In the genomic region with DNA sequence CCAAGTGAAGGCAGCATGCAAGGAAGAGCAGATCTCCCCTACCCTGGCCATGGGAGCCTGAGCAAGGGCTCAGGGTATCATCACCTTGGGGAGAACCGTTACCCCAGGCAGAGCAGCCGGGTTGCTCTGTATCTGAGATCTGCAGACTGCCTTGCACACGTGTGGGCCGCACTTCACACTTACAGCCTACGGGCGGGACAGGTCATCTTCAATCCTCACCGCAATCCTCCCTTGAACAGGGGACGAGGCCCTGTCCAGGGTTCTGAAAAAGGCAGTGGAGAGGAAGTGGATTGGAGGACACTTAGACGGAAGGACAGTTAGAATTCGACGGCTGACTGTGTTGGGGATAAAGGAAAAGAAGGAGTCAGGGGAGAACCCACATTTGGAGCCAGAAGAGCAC, we compare ENCODE assay signal across 25 cellular contexts. TPM values are rescaled to one million over a fixed set of nuclear protein-coding genes. Genes with fewer than 3 reads are reported as not detected.
DNase-seq lines count a peak whose midpoint lies in the region; ATAC-seq, FAIRE-seq and TF ChIP-seq lines count a peak whose summit lies in the region.
"Had no signal": no experiment of that assay in that cellular context is flagged by ENCODE, and none has a peak within 500 bp of the region (broad histone marks: within the 10 kb centered on the region; RNA-seq: fewer than 3 reads in every experiment).

No MANE protein-coding gene starts in this region.

- H3K79me2 ChIP-seq in GM23338 (replicated peaks; ENCODE audit: insufficient read depth), result no peaks in the 10 kb centered on the region
- no peaks in the 10 kb centered on the region for H3K79me2 ChIP-seq in neural progenitor cell (ENCODE audit: low read depth)
- H3K79me2 ChIP-seq in OCI-LY7 (ENCODE audit: insufficient read depth, low read depth, low read length), result no peaks in the 10 kb centered on the region

- no peaks in the 10 kb centered on the region for H3F3A ChIP-seq in GM23338 (replicated peaks; ENCODE audit: low read depth)
- H3F3A ChIP-seq in neural progenitor cell (ENCODE audit: low read depth), result no peaks in the 10 kb centered on the region

- H3K9me3 Mint-ChIP-seq in GM23338, result peaks cover under 1% of the 10 kb centered on the region; the same call in 1 of the 3 replicates
- H3K9me3 Mint-ChIP-seq in neural progenitor cell, result no peaks in the 10 kb centered on the region
- H3K9me3 Mint-ChIP-seq: activated CD4-positive, alpha-beta T cell treated with anti-CD3 and anti-CD28 coated beads, Interleukin-2, amount 10 ng/mL, durations not matched to agents 24 days and 14 days had no signal

- WGBS in esophagus muscularis mucosa, result 39% methylated on average over 10 of the region's 11 CpGs

- POLR2A ChIA-PET in OCI-LY7 (lab: Charles Lee), result no interaction called here

- H3K4me1 Mint-ChIP-seq in GM23338, result no peaks in the 10 kb centered on the region
- H3K4me1 Mint-ChIP-seq in neural progenitor cell, result no peaks in the 10 kb centered on the region
- H3K4me1 Mint-ChIP-seq: activated CD4-positive, alpha-beta T cell treated with anti-CD3 and anti-CD28 coated beads, Interleukin-2, amount 10 ng/mL, durations not matched to agents 24 days and 14 days; central memory CD8-positive, alpha-beta T cell had no signal

- intact Hi-C loops in esophagus muscularis mucosa (cut with DNase I), result no loop called here
- intact Hi-C loops in OCI-LY7 (cut with micrococcal nuclease; ENCODE audit: unreplicated experiment), result no loop called here

- peaks cover 4% of the 10 kb centered on the region for H3K27me3 Mint-ChIP-seq in GM23338 (ENCODE audit: insufficient read depth, low read depth, poor library complexity)
- peaks cover 12% of the 10 kb centered on the region for H3K27me3 Mint-ChIP-seq in neural progenitor cell (ENCODE audit: insufficient read depth, low read depth)
- H3K27me3 Mint-ChIP-seq: activated CD4-positive, alpha-beta T cell treated with anti-CD3 and anti-CD28 coated beads, Interleukin-2, amount 10 ng/mL, durations not matched to agents 24 days and 14 days; central memory CD8-positive, alpha-beta T cell had no signal

- no peak for TF ChIP-seq EP300 in esophagus muscularis mucosa (IDR thresholded peaks at IDR 0.05)

- DNase-seq in GM23338 (ENCODE audit: low spot score), result peak; percentile 78
- DNase-seq in OCI-M1 (lab: John Stamatoyannopoulos, UW), result peak; percentile 41
- DNase-seq in esophagus muscularis mucosa (ENCODE audit: extremely low spot score), result peak; percentile 87
- peak; percentile 78 for DNase-seq in neural progenitor cell (ENCODE audit: low spot score)
- DNase-seq in OCI-LY7 (ENCODE audit: low spot score), result no peak
- no peak for DNase-seq in HTR-8/SVneo (ENCODE audit: insufficient read length, low spot score)
- DNase-seq in SKM-1 (lab: John Stamatoyannopoulos, UW; ENCODE audit: unreplicated experiment), result no peak
- no peak for DNase-seq in erythroblast (lab: John Stamatoyannopoulos, UW)
- DNase-seq: activated CD4-positive, alpha-beta T cell treated with anti-CD3 and anti-CD28 coated beads, Interleukin-2, amount 10 ng/mL, durations not matched to agents 24 days and 14 days; activated CD8-positive, alpha-beta memory T cell treated with anti-CD3 and anti-CD28 coated beads, Interleukin-2, amount 50 U/mL, for 48 hours; activated gamma-delta T cell treated with Interleukin-2 at 50 U/mL for 16 hours; AML-193; effector CD4-positive, alpha-beta T cell; heart right ventricle; Kasumi-1; NCI-H1436 treated with DMSO at 0.1 percent for 48 hours; NK-92 treated with Interleukin-12 subunit alpha and Interleukin-12 subunit beta, amount 100 ng/mL, for 24 hours; occipital lobe had no signal

- no peak overlapping the region for H3K4me3 Mint-ChIP-seq in GM23338
- no peak overlapping the region for H3K4me3 Mint-ChIP-seq in neural progenitor cell
- H3K4me3 Mint-ChIP-seq: activated CD4-positive, alpha-beta T cell treated with anti-CD3 and anti-CD28 coated beads, Interleukin-2, amount 10 ng/mL, durations not matched to agents 24 days and 14 days; central memory CD8-positive, alpha-beta T cell had no signal

- H3K4me3 ChIP-seq in GM23338 (no peak overlapping the region), esophagus muscularis mucosa (no peak overlapping the region), neural progenitor cell (no peak overlapping the region), OCI-LY7 (ENCODE audit: low read depth, low read length, poor library complexity, severe bottlenecking) (no peak overlapping the region)
- H3K4me3 ChIP-seq: heart right ventricle, SK-N-MC had no signal

- H3K36me3 Mint-ChIP-seq in GM23338 (ENCODE audit: low read depth), result no peaks in the 10 kb centered on the region; the same call in 2 of the 3 replicates
- no peaks in the 10 kb centered on the region for H3K36me3 Mint-ChIP-seq in neural progenitor cell

- H3K4me1 ChIP-seq in GM23338 (ENCODE audit: insufficient read depth) (no peaks in the 10 kb centered on the region), esophagus muscularis mucosa (no peaks in the 10 kb centered on the region), neural progenitor cell (no peaks in the 10 kb centered on the region), OCI-LY7 (ENCODE audit: insufficient read depth, low read length, poor library complexity, severe bottlenecking) (no peaks in the 10 kb centered on the region)
- H3K4me1 ChIP-seq: heart right ventricle had no signal

- ATAC-seq in GM23338, result peak; percentile 91
- ATAC-seq: heart right ventricle, sciatic nerve had no signal

- H3K4me2 ChIP-seq in GM23338 (no peak overlapping the region), neural progenitor cell (no peak overlapping the region), OCI-LY7 (ENCODE audit: low read length) (no peak overlapping the region)

- TF ChIP-seq POLR2A in esophagus muscularis mucosa (IDR thresholded peaks at IDR 0.05; ENCODE audit: low read depth) (no peak), erythroblast (IDR thresholded peaks at IDR 0.05; ENCODE audit: low read length) (no peak)

- no peaks in the 10 kb centered on the region; the same call in 1 of the 2 replicates for H4K20me1 ChIP-seq in GM23338 (replicated peaks; ENCODE audit: insufficient read depth)
- H4K20me1 ChIP-seq in neural progenitor cell (ENCODE audit: low read depth), result no peaks in the 10 kb centered on the region
- H4K20me1 ChIP-seq in OCI-LY7 (ENCODE audit: insufficient read depth, low read length), result no peaks in the 10 kb centered on the region

- H2AFZ ChIP-seq in GM23338 (no peak overlapping the region), neural progenitor cell (replicated peaks) (no peak overlapping the region), OCI-LY7 (ENCODE audit: low read length) (no peak overlapping the region)

- no peaks in the 10 kb centered on the region for H3K27me3 ChIP-seq in GM23338 (ENCODE audit: insufficient read depth)
- H3K27me3 ChIP-seq in esophagus muscularis mucosa, result peaks cover 0 to 5% (median 0%) of the 10 kb centered on the region in 4 donors
- peaks cover 7% of the 10 kb centered on the region for H3K27me3 ChIP-seq in neural progenitor cell

- FAIRE-seq in HTR-8/SVneo (lab: Jason Lieb, UNC), result no peak
- FAIRE-seq: TTC549 had no signal

- H3K9me2 ChIP-seq in GM23338 (ENCODE audit: insufficient read depth), result 0 out of 2 replicates have a peak, but pooled peaks cover 7% of the 10 kb centered on the region
- no peaks in the 10 kb centered on the region for H3K9me2 ChIP-seq in OCI-LY7 (ENCODE audit: insufficient read depth, low read length)

- no TSS peak for BruUV-seq in OCI-LY7 (replicated peaks; lab: Mats Ljungman, UMichigan)

- H3K9me3 ChIP-seq in esophagus muscularis mucosa (no peaks in the 10 kb centered on the region), neural progenitor cell (ENCODE audit: low read depth) (no peaks in the 10 kb centered on the region), OCI-LY7 (ENCODE audit: low read length) (no peaks in the 10 kb centered on the region)
- H3K9me3 ChIP-seq: heart right ventricle had no signal

- CTCF ChIA-PET in OCI-LY7 (lab: Charles Lee; ENCODE audit: unreplicated experiment), result no interaction called here

- H3K27ac Mint-ChIP-seq in GM23338 (no peak overlapping the region), neural progenitor cell (no peak overlapping the region)
- H3K27ac Mint-ChIP-seq: activated CD4-positive, alpha-beta T cell treated with anti-CD3 and anti-CD28 coated beads, Interleukin-2, amount 10 ng/mL, durations not matched to agents 24 days and 14 days had no signal

- H3K36me3 ChIP-seq in GM23338 (ENCODE audit: insufficient read depth) (no peaks in the 10 kb centered on the region), esophagus muscularis mucosa (no peaks in the 10 kb centered on the region), neural progenitor cell (no peaks in the 10 kb centered on the region), OCI-LY7 (ENCODE audit: insufficient read depth, low read length) (no peaks in the 10 kb centered on the region)
- H3K36me3 ChIP-seq: heart right ventricle had no signal

- TF ChIP-seq CTCF in GM23338 (conservative IDR thresholded peaks at IDR 0.05; ENCODE audit: low read depth in 2 of 2) (no peak), esophagus muscularis mucosa (IDR thresholded peaks at IDR 0.05) (no peak), neural progenitor cell (IDR thresholded peaks at IDR 0.05) (no peak), OCI-LY7 (conservative IDR thresholded peaks at IDR 0.05; ENCODE audit: low read length) (no peak)

- H3K9ac ChIP-seq in neural progenitor cell, result no peak overlapping the region

- H3K27ac ChIP-seq in GM23338 (ENCODE audit: low read depth) (no peak overlapping the region), esophagus muscularis mucosa (replicated peaks in 1 of 4) (no peak overlapping the region), neural progenitor cell (no peak overlapping the region), OCI-LY7 (ENCODE audit: low read depth, low read length, poor library complexity, severe bottlenecking) (no peak overlapping the region)
- H3K27ac ChIP-seq: heart right ventricle, SK-N-MC had no signal

TF ChIP-seq in GM23338, 12 proteins besides CTCF, POLR2A, EP300 and RAD21 (continues in another document):
- no peak for TF ChIP-seq STAT1 (IDR thresholded peaks at IDR 0.05; ENCODE audit: unreplicated experiment)

RNA-seq across cellular contexts. Expression of a gene that starts 51.4 kb away (rescaled TPM):
- total RNA-seq in GM23338 (2014; rRNA removed; shearing (Covaris generic)), result not detected in 2 replicates
- polyA plus RNA-seq in GM23338 (2016; fragmentation: Nextera tagmentation; extraction: Ambion mirVana), result not detected in 2 replicates
- not detected for total RNA-seq in esophagus muscularis mucosa
- not detected in 2 replicates for total RNA-seq in neural progenitor cell (ENCODE audit: low replicate concordance)
- not detected in 2 replicates for total RNA-seq in OCI-LY7 (2014; rRNA removed; shearing (Covaris generic))
- total RNA-seq in OCI-LY7 (2022), result not detected in 2 replicates
- total RNA-seq: activated CD4-positive, alpha-beta T cell treated with anti-CD3 and anti-CD28 coated beads, Interleukin-2, amount 10 ng/mL, durations not matched to agents 24 days and 14 days; H4; heart right ventricle; kidney epithelial cell; mononuclear cell; occipital lobe; sciatic nerve had no signal
- polyA plus RNA-seq: heart right ventricle had no signal

Comparison
In these comparisons a context has a peak if more than half of its experiments do, and no peak if none do; other contexts are left out.
1. DNase-seq: peak in GM23338 (single experiment), OCI-M1 (single experiment), esophagus muscularis mucosa (single experiment) and neural progenitor cell (single experiment); none in OCI-LY7 (single experiment), HTR-8/SVneo (single experiment), SKM-1 (single experiment) and erythroblast (0 of 2).